9 cellular contexts compared by ENCODE assay signal in the genomic region with DNA sequence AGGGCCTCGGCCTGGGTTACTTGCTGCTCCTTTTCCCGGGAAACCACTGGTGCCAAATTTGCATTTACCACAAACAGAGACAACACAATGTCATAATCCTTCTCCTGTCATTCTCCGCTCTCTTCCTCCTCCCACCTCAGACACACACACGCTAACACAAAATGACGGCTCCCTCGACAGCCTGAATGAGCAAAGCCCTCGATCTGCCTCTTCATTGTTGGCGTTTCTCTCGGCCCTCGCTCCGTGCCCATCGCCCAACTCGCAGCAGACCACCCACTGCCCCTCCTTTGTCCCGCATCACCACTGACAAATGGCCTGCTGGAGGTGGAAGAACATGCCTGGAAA. TPM values are rescaled to one million over a fixed set of nuclear protein-coding genes. Genes with fewer than 3 reads are reported as not detected.
DNase-seq lines count a peak whose midpoint lies in the region; ATAC-seq lines count a peak whose summit lies in the region.
"Had no signal": no experiment of that assay in that cellular context is flagged by ENCODE, and none has a peak within 500 bp of the region (broad histone marks: within the 10 kb centered on the region; RNA-seq: fewer than 3 reads in every experiment).

No MANE protein-coding gene starts in this region.

- H3K4me1 ChIP-seq in ACC112 (ENCODE audit: control insufficient read depth, insufficient read depth, low read length, unreplicated experiment): no peaks in the 10 kb centered on the region
- H3K4me1 ChIP-seq in HUES48 (ENCODE audit: control insufficient read depth, insufficient read depth, low read length): peaks cover 4% of the 10 kb centered on the region; the same call in 1 of the 2 replicates
- peaks cover 13 to 20% of the 10 kb centered on the region in 2 donors for H3K4me1 ChIP-seq in neuronal stem cell (ENCODE audit: control insufficient read depth in 2 of 2, insufficient read depth in 1 of 2, low read depth in 1 of 2, low read length in 2 of 2)

- CTCF ChIA-PET in activated CD8-positive, alpha-beta T cell treated with anti-CD3 and anti-CD28 coated beads, Interleukin-2, amount 10 ng/mL, durations not matched to agents 7 days and 5 days (lab: Charles Lee): interaction anchor here (1.5 kb wide), 1 partner anchor 12 kb away, joined by 3 read pairs; no protein-coding TSS in a partner anchor

- H3K27me3 Mint-ChIP-seq in effector memory CD8-positive, alpha-beta T cell: peaks cover 5 to 54% of the 10 kb centered on the region in 2 donors
- peaks cover 10% of the 10 kb centered on the region for H3K27me3 Mint-ChIP-seq in activated CD8-positive, alpha-beta T cell treated with anti-CD3 and anti-CD28 coated beads, Interleukin-2, amount 10 ng/mL, durations not matched to agents 7 days and 5 days (ENCODE audit: low read depth)

- no peak overlapping the region for H2BK120ac ChIP-seq in neuronal stem cell (ENCODE audit: low read depth, low read length)

- peak overlapping the region; percentile 66; the same call in 1 of the 2 replicates for H3K4me3 ChIP-seq in ACC112 (ENCODE audit: low read depth, low read length)
- H3K4me3 ChIP-seq in HUES48 (ENCODE audit: low read depth, low read length): peak overlapping the region; percentile 45
- peak overlapping the region; percentile 14 to 48 for H3K4me3 ChIP-seq in neuronal stem cell (ENCODE audit: low read length in 2 of 2)

- ATAC-seq in effector memory CD8-positive, alpha-beta T cell (replicated peaks): no peak
- no peak for ATAC-seq in HG03159 (IDR thresholded peaks at IDR 0.05; ENCODE audit: unreplicated experiment)
- ATAC-seq in HG02938 (IDR thresholded peaks at IDR 0.05; ENCODE audit: unreplicated experiment): no peak
- no peak for ATAC-seq in activated CD8-positive, alpha-beta T cell treated with anti-CD3 and anti-CD28 coated beads, Interleukin-2, amount 10 ng/mL, durations not matched to agents 7 days and 5 days

- H3K18ac ChIP-seq in neuronal stem cell (ENCODE audit: low read length): peak overlapping the region; percentile 68

- no peak overlapping the region for H3K14ac ChIP-seq in neuronal stem cell (ENCODE audit: low read length)

- no peak overlapping the region for H2AK5ac ChIP-seq in neuronal stem cell (ENCODE audit: low read depth, low read length)

- H3K4me3 Mint-ChIP-seq in effector memory CD8-positive, alpha-beta T cell: peak overlapping the region; percentile 29 to 49
- H3K4me3 Mint-ChIP-seq in activated CD8-positive, alpha-beta T cell treated with anti-CD3 and anti-CD28 coated beads, Interleukin-2, amount 10 ng/mL, durations not matched to agents 7 days and 5 days: no peak overlapping the region

- no peak overlapping the region for H2AFZ ChIP-seq in ACC112 (ENCODE audit: low read length, unreplicated experiment)
- H2AFZ ChIP-seq in neuronal stem cell (ENCODE audit: low read length): peak overlapping the region; percentile 89

- H3K9me3 Mint-ChIP-seq in effector memory CD8-positive, alpha-beta T cell: no peaks in the 10 kb centered on the region
- H3K9me3 Mint-ChIP-seq in activated CD8-positive, alpha-beta T cell treated with anti-CD3 and anti-CD28 coated beads, Interleukin-2, amount 10 ng/mL, durations not matched to agents 7 days and 5 days (ENCODE audit: insufficient read depth): no peaks in the 10 kb centered on the region

- H3K36me3 ChIP-seq in ACC112 (ENCODE audit: insufficient read depth, low read length) (no peaks in the 10 kb centered on the region), HUES48 (ENCODE audit: control insufficient read depth, insufficient read depth, low read length) (no peaks in the 10 kb centered on the region), neuronal stem cell (replicated peaks in 1 of 2; ENCODE audit: control insufficient read depth in 2 of 2, insufficient read depth in 2 of 2, low read length in 2 of 2) (no peaks in the 10 kb centered on the region)

- no peaks in the 10 kb centered on the region for H3K79me1 ChIP-seq in neuronal stem cell (ENCODE audit: low read depth, low read length)

- peaks cover 5% of the 10 kb centered on the region for H3K36me3 Mint-ChIP-seq in effector memory CD8-positive, alpha-beta T cell (ENCODE audit: insufficient read depth)
- no peaks in the 10 kb centered on the region for H3K36me3 Mint-ChIP-seq in activated CD8-positive, alpha-beta T cell treated with anti-CD3 and anti-CD28 coated beads, Interleukin-2, amount 10 ng/mL, durations not matched to agents 7 days and 5 days (ENCODE audit: low read depth)

- H3K27ac Mint-ChIP-seq in effector memory CD8-positive, alpha-beta T cell: no peak overlapping the region
- H3K27ac Mint-ChIP-seq in activated CD8-positive, alpha-beta T cell treated with anti-CD3 and anti-CD28 coated beads, Interleukin-2, amount 10 ng/mL, durations not matched to agents 7 days and 5 days: no peak overlapping the region

- POLR2A ChIA-PET in activated CD8-positive, alpha-beta T cell treated with anti-CD3 and anti-CD28 coated beads, Interleukin-2, amount 10 ng/mL, durations not matched to agents 7 days and 5 days (lab: Charles Lee): no interaction called here

- H3K27me3 ChIP-seq in ACC112 (ENCODE audit: insufficient read depth, low read length) (peaks cover 12% of the 10 kb centered on the region; the same call in 1 of the 2 replicates), HUES48 (ENCODE audit: control insufficient read depth, insufficient read depth, low read length) (peaks cover 57% of the 10 kb centered on the region), neuronal stem cell (ENCODE audit: control insufficient read depth in 3 of 3, insufficient read depth in 3 of 3, low read depth in 1 of 3, low read length in 3 of 3) (peaks cover 0 to 33% (median 0%) of the 10 kb centered on the region in 3 experiments)

- no peak overlapping the region for H4K91ac ChIP-seq in neuronal stem cell (ENCODE audit: low read depth, low read length, poor library complexity)

- H2BK15ac ChIP-seq in neuronal stem cell (ENCODE audit: low read length): no peak overlapping the region

- no CpG with 5 or more reads among the region's 14 CpGs for WGBS in neuronal stem cell (ENCODE audit: extremely low coverage in 2 of 2, insufficient read length in 2 of 2, insufficient replicate concordance in 1 of 2), 2 donors

- peaks cover 23 to 26% of the 10 kb centered on the region in 2 donors for H3K4me1 Mint-ChIP-seq in effector memory CD8-positive, alpha-beta T cell (ENCODE audit: low read depth in 2 of 2)
- H3K4me1 Mint-ChIP-seq in activated CD8-positive, alpha-beta T cell treated with anti-CD3 and anti-CD28 coated beads, Interleukin-2, amount 10 ng/mL, durations not matched to agents 7 days and 5 days (ENCODE audit: low read depth): peaks cover 36% of the 10 kb centered on the region

- H3K27ac ChIP-seq in ACC112 (ENCODE audit: low read depth, low read length): no peak overlapping the region
- no peak overlapping the region for H3K27ac ChIP-seq in HUES48 (ENCODE audit: low read depth, low read length)
- H3K27ac ChIP-seq in neuronal stem cell (replicated peaks; ENCODE audit: low read length): no peak overlapping the region

- no peak overlapping the region for H3K23ac ChIP-seq in neuronal stem cell (ENCODE audit: low read depth, low read length, poor library complexity)

- no peak overlapping the region for H2BK12ac ChIP-seq in neuronal stem cell (ENCODE audit: low read length)

- no peak overlapping the region for H3K4ac ChIP-seq in neuronal stem cell (ENCODE audit: low read length)

- peak overlapping the region; percentile 89 for H3K4me2 ChIP-seq in neuronal stem cell (ENCODE audit: insufficient read depth, low read length, poor library complexity, severe bottlenecking)

- no peak overlapping the region for H2BK5ac ChIP-seq in neuronal stem cell (ENCODE audit: low read length)

- no peak overlapping the region for H4K8ac ChIP-seq in neuronal stem cell (ENCODE audit: low read depth, low read length)

- H3K9ac ChIP-seq in HUES48 (ENCODE audit: low read depth, low read length): no peak overlapping the region
- H3K9ac ChIP-seq in neuronal stem cell (ENCODE audit: low read depth, low read length, poor library complexity): peak overlapping the region; percentile 22

- no peaks in the 10 kb centered on the region for H3K79me2 ChIP-seq in ACC112 (ENCODE audit: control insufficient read depth, insufficient read depth, low read length, unreplicated experiment)

- H3K9me3 ChIP-seq in HUES48 (ENCODE audit: control insufficient read depth, insufficient read depth, low read length): no peaks in the 10 kb centered on the region
- no peaks in the 10 kb centered on the region for H3K9me3 ChIP-seq in neuronal stem cell (replicated peaks in 1 of 2; ENCODE audit: control insufficient read depth in 2 of 2, insufficient read depth in 1 of 2, low read depth in 1 of 2, low read length in 2 of 2)

- no peak for DNase-seq in effector memory CD8-positive, alpha-beta T cell
- DNase-seq in neuronal stem cell (ENCODE audit: low spot score): no peak
- no peak for DNase-seq in activated effector memory CD4-positive, alpha-beta T cell treated with anti-CD3 and anti-CD28 coated beads, Interleukin-2, amount 50 U/mL, for 16 hours
- DNase-seq in activated CD8-positive, alpha-beta T cell treated with anti-CD3 and anti-CD28 coated beads, Interleukin-2, amount 10 ng/mL, durations not matched to agents 7 days and 5 days: no peak
- DNase-seq: Kasumi-1 had no signal

RNA-seq across cellular contexts. Expression of a gene that starts 12.5 kb away (rescaled TPM):
- 18.5 TPM for polyA plus RNA-seq in neuronal stem cell (2013, experiment 1 of 2)
- polyA plus RNA-seq in neuronal stem cell (2013, experiment 2 of 2): 19.2 TPM
- 10 to 100 TPM; 75.9 to 80.5 TPM for total RNA-seq in activated CD8-positive, alpha-beta T cell treated with anti-CD3 and anti-CD28 coated beads, Interleukin-2, amount 10 ng/mL, durations not matched to agents 7 days and 5 days
